Comparison of ENCODE assay signal across 7 cellular contexts in genomic region chr4:86594559-86595425, GRCh38. TPM values are rescaled to one million over a fixed set of nuclear protein-coding genes. Genes with fewer than 3 reads are reported as not detected.
DNase-seq lines count a peak whose midpoint lies in the region; ATAC-seq, FAIRE-seq and TF ChIP-seq lines count a peak whose summit lies in the region.

No MANE protein-coding gene starts in this region.

- peaks cover 21 to 38% of the 10 kb centered on the region in 2 donors for H3K27me3 Mint-ChIP-seq in stimulated activated naive B cell treated with anti-CD40 and anti-IgM and Interleukin-4, amounts not matched to agents 10 μg/mL and 1 μg/mL and 100 μg/mL, for 72 hours

- WGBS in HepG2 (ENCODE audit: low lambda C conversion rate): 49% methylated on average over 19 of the region's 47 CpGs

- TF ChIP-seq POLR2A in HepG2 (IDR thresholded peaks at IDR 0.05; ENCODE audit: insufficient read depth in 1 of 2, low read depth in 2 of 2, low read length in 2 of 2): no peak

- peaks cover 9 to 24% of the 10 kb centered on the region in 2 donors for H3K4me1 Mint-ChIP-seq in stimulated activated naive B cell treated with anti-CD40 and anti-IgM and Interleukin-4, amounts not matched to agents 10 μg/mL and 1 μg/mL and 100 μg/mL, for 72 hours

- no peaks in the 10 kb centered on the region for H3K36me3 Mint-ChIP-seq in stimulated activated naive B cell treated with anti-CD40 and anti-IgM and Interleukin-4, amounts not matched to agents 10 μg/mL and 1 μg/mL and 100 μg/mL, for 72 hours

- TF ChIP-seq EP300 in HepG2 (IDR thresholded peaks at IDR 0.05; ENCODE audit: low read depth in 2 of 2, low read length in 2 of 2) (no peak), HepG2 (CRISPR knock-in tag; IDR thresholded peaks at IDR 0.05; ENCODE audit: borderline replicate concordance) (no peak)

- peak overlapping the region; percentile 4 for H3K27ac Mint-ChIP-seq in stimulated activated naive B cell treated with anti-CD40 and anti-IgM and Interleukin-4, amounts not matched to agents 10 μg/mL and 1 μg/mL and 100 μg/mL, for 72 hours

- H3K4me1 ChIP-seq in HUES6 (ENCODE audit: control insufficient read depth, insufficient read depth, low read length) (peaks cover 36% of the 10 kb centered on the region), HepG2 (ENCODE audit: insufficient read depth, low read length) (no peaks in the 10 kb centered on the region)

- no TSS peak for BruUV-seq in HepG2 (replicated peaks; lab: Mats Ljungman, UMichigan)

- H3K9me3 ChIP-seq in HUES6 (ENCODE audit: control insufficient read depth, insufficient read depth, low read depth, low read length): no peaks in the 10 kb centered on the region
- H3K9me3 ChIP-seq in HepG2 (ENCODE audit: low read length): no peaks in the 10 kb centered on the region

- H3K27me3 ChIP-seq in HUES6 (ENCODE audit: control insufficient read depth, insufficient read depth, low read length): no peaks in the 10 kb centered on the region
- H3K27me3 ChIP-seq in dorsolateral prefrontal cortex: no peaks in the 10 kb centered on the region
- H3K27me3 ChIP-seq in HepG2 (ENCODE audit: control insufficient read depth in 1 of 2, insufficient read depth in 2 of 2, low read length in 2 of 2): peaks cover 0 to 23% of the 10 kb centered on the region in 2 experiments; a peak in 3 of 5 replicates

- in situ Hi-C loops in HepG2 (cut with HindIII; ENCODE audit: extremely low pct_ligation_motif_present, low pct_unique_long_range_greater_than_20kb): no loop called here

- peak in 25 of 56 donors; percentile 2 to 37 (median 19) for TF ChIP-seq CTCF in dorsolateral prefrontal cortex (IDR thresholded peaks at IDR 0.05 in 54 of 56, conservative IDR thresholded peaks at IDR 0.05 in 2 of 56; ENCODE audit: low read depth in 1 of 56, partially characterized antibody in 56 of 56)
- no peak for TF ChIP-seq CTCF in HepG2 (CRISPR knock-in tag; IDR thresholded peaks at IDR 0.05)

- no peak overlapping the region for H2AFZ ChIP-seq in HepG2 (ENCODE audit: low read length)

- no peaks in the 10 kb centered on the region for H3K79me2 ChIP-seq in HepG2 (ENCODE audit: insufficient read depth, low read length)

- peak overlapping the region; percentile 79 to 91 for H3K4me3 Mint-ChIP-seq in stimulated activated naive B cell treated with anti-CD40 and anti-IgM and Interleukin-4, amounts not matched to agents 10 μg/mL and 1 μg/mL and 100 μg/mL, for 72 hours

- peak overlapping the region; percentile 86 for H3K9ac ChIP-seq in HUES6 (ENCODE audit: low read length)
- H3K9ac ChIP-seq in HepG2 (ENCODE audit: insufficient read depth, low read depth, low read length): no peak overlapping the region

- intact Hi-C loops in dorsolateral prefrontal cortex (cut with DNase I): loop anchor here (2.0 to 10.0 kb wide), 3 partner anchors 100 to 298 kb away; partner anchors contain the start of gene C4orf36 (in 2 of the 2)
- intact Hi-C loops in HepG2 (cut with micrococcal nuclease; ENCODE audit: unreplicated experiment): no loop called here

- H3K4me3 ChIP-seq in HUES6 (ENCODE audit: low read depth, low read length) (peak overlapping the region; percentile 99), dorsolateral prefrontal cortex (peak overlapping the region; percentile 51 to 93 (median 82)), HepG2 (replicated peaks in 1 of 3; ENCODE audit: insufficient read depth in 1 of 3, low read depth in 2 of 3, low read length in 3 of 3) (peak overlapping the region in 1 of 3 experiments; percentile 16; a peak in 1 of 6 replicates)

- POLR2A ChIA-PET in HepG2 (lab: Yijun Ruan, JAX): no interaction called here

- H3K9me3 Mint-ChIP-seq in stimulated activated naive B cell treated with anti-CD40 and anti-IgM and Interleukin-4, amounts not matched to agents 10 μg/mL and 1 μg/mL and 100 μg/mL, for 72 hours: no peaks in the 10 kb centered on the region

- H3K27ac ChIP-seq in HUES6 (ENCODE audit: low read depth, low read length) (peak overlapping the region; percentile 69; the same call in 1 of the 2 replicates), dorsolateral prefrontal cortex (peak overlapping the region; percentile 44 to 96 (median 90)), HepG2 (ENCODE audit: extremely low read length, insufficient read depth, low read length) (no peak overlapping the region)

- TF ChIP-seq RAD21 in HepG2 (CRISPR knock-in tag; IDR thresholded peaks at IDR 0.05): no peak

- peak; percentile 22 for ATAC-seq in GM21447 (IDR thresholded peaks at IDR 0.05; ENCODE audit: unreplicated experiment)
- peak; percentile 67 for ATAC-seq in HepG2
- peak; percentile 40 to 43 for ATAC-seq in stimulated activated naive B cell treated with anti-CD40 and anti-IgM and Interleukin-4, amounts not matched to agents 10 μg/mL and 1 μg/mL and 100 μg/mL, for 72 hours (replicated peaks)

- H4K20me1 ChIP-seq in HepG2 (ENCODE audit: insufficient read depth, low read length): no peaks in the 10 kb centered on the region

- CTCF ChIA-PET in HepG2 (lab: Yijun Ruan, JAX; ENCODE audit: low intra/inter-chr PET ratio, low total read pairs): no interaction called here

- no peak for FAIRE-seq in HepG2 (lab: Jason Lieb, UNC)

- H3K4me2 ChIP-seq in HepG2 (ENCODE audit: low read depth, low read length): 0 out of 2 replicates have a peak overlapping the region, but pooled peaks have one; percentile 7

- H3K36me3 ChIP-seq in HUES6 (ENCODE audit: control insufficient read depth, insufficient read depth, low read length) (no peaks in the 10 kb centered on the region), HepG2 (replicated peaks in 1 of 2; ENCODE audit: control insufficient read depth in 1 of 2, insufficient read depth in 2 of 2, low read length in 2 of 2) (no peaks in the 10 kb centered on the region)

- DNase-seq in ELF-1 (ENCODE audit: low read depth, low spot score): peak; percentile 64
- DNase-seq in T-helper 9 cell: peak; percentile 11
- peak in 9 of 10 donors; percentile 6 to 61 (median 45) for DNase-seq in dorsolateral prefrontal cortex
- no peak for DNase-seq in HepG2 (ENCODE audit: low spot score)
- peak; percentile 13 for DNase-seq in stimulated activated naive B cell treated with anti-CD40 and anti-IgM and Interleukin-4, amounts not matched to agents 10 μg/mL and 1 μg/mL and 100 μg/mL, for 72 hours

TF ChIP-seq in HepG2, 621 proteins besides CTCF, POLR2A, EP300 and RAD21:
- TF ChIP-seq ZNF777 (CRISPR knock-in tag; IDR thresholded peaks at IDR 0.05): peak; percentile 44; the same call in 1 of the 2 replicates
- no peak for TF ChIP-seq PHF20 (CRISPR knock-in tag; IDR thresholded peaks at IDR 0.05)

RNA-seq across cellular contexts. Expression of gene PTPN13, which starts 0.7 kb away (rescaled TPM):
- 100 to 1,000 TPM in 1 of 120 experiments, 10 to 100 TPM in 119; 25.4 to 145 (median 48.0) TPM for total RNA-seq in dorsolateral prefrontal cortex
- total RNA-seq in HepG2 (2016; rRNA removed; fragmentation: Illumina TruSeq; extraction: Trizol): not detected in 2 replicates
- total RNA-seq in HepG2 (2016; cell fraction: cytosol; rRNA removed; fragmentation: Illumina TruSeq; extraction: Trizol; ENCODE audit: low read depth): not detected in 2 replicates
- total RNA-seq in HepG2 (2016; cell fraction: insoluble cytoplasmic fraction; rRNA removed; fragmentation: Illumina TruSeq; extraction: Trizol): not detected in 2 replicates
- not detected in 2 replicates for total RNA-seq in HepG2 (2016; cell fraction: membrane; rRNA removed; fragmentation: Illumina TruSeq; extraction: Trizol)
- total RNA-seq in HepG2 (2016; cell fraction: nucleus; rRNA removed; fragmentation: Illumina TruSeq; extraction: Trizol): not detected in 2 replicates
- not detected in 2 replicates for polyA plus RNA-seq in HepG2 (2011; rRNA removed)
- polyA plus RNA-seq in HepG2 (2011; cell fraction: cytosol; rRNA removed): under 0.01 TPM in 1 of 2 replicates, not detected in the other
- polyA plus RNA-seq in HepG2 (2011; cell fraction: nucleus; rRNA removed): 0.02 TPM in 1 of 2 replicates, not detected in the other
- not detected in 2 replicates for polyA plus RNA-seq in HepG2 (2012)
- polyA plus RNA-seq in HepG2 (2016; cell fraction: cytosol; fragmentation: Illumina TruSeq; extraction: Trizol; ENCODE audit: low read depth): not detected in 2 replicates
- polyA plus RNA-seq in HepG2 (2016; cell fraction: insoluble cytoplasmic fraction; fragmentation: Illumina TruSeq; extraction: Trizol; ENCODE audit: low read depth): not detected in 2 replicates
- not detected in 2 replicates for polyA plus RNA-seq in HepG2 (2016; cell fraction: membrane; fragmentation: Illumina TruSeq; extraction: Trizol; ENCODE audit: low read depth)
- not detected in 2 replicates for polyA plus RNA-seq in HepG2 (2016; cell fraction: nucleus; fragmentation: Illumina TruSeq; extraction: Trizol; ENCODE audit: insufficient read depth, low read depth)
- 8.6 TPM in 1 of 2 replicates, not detected in the other for polyA minus RNA-seq in HepG2 (2011; rRNA and poly(A)+ RNA removed; ENCODE audit: low replicate concordance)
- polyA minus RNA-seq in HepG2 (2011; cell fraction: cytosol; rRNA and poly(A)+ RNA removed): not detected in 2 replicates
- not detected in 2 replicates for polyA minus RNA-seq in HepG2 (2011; cell fraction: nucleus; rRNA and poly(A)+ RNA removed)

Comparison
In these comparisons a context has a peak if more than half of its experiments do, and no peak if none do; other contexts are left out.
1. RNA of gene PTPN13, which starts 0.7 kb away (total RNA-seq): 25.4 to 145 TPM in dorsolateral prefrontal cortex; not detected in HepG2; every median in the first group is over 10 times any median in the second.
2. Peak in every context shown above with its lines, with median percentiles within 50 percentile points of each other: ATAC-seq.